20 cellular contexts compared by ENCODE assay signal in genomic region chr5:5145651-5146529, GRCh38. TPM values are rescaled to one million over a fixed set of nuclear protein-coding genes. Genes with fewer than 3 reads are reported as not detected.
DNase-seq lines count a peak whose midpoint lies in the region; ATAC-seq and TF ChIP-seq lines count a peak whose summit lies in the region.
"Had no signal": no experiment of that assay in that cellular context is flagged by ENCODE, and none has a peak within 500 bp of the region (broad histone marks: within the 10 kb centered on the region; RNA-seq: fewer than 3 reads in every experiment).

No MANE protein-coding gene starts in this region.

- H3K4me2 ChIP-seq in fibroblast of lung (ENCODE audit: extremely low read depth, insufficient read depth, low read length), result peak overlapping the region; percentile 3

- H3K9ac ChIP-seq in fibroblast of lung (ENCODE audit: insufficient read depth, low read length) (no peak overlapping the region), subcutaneous abdominal adipose tissue (ENCODE audit: low read length in 5 of 5) (peak overlapping the region in 1 of 5 donors; percentile 38)

- no peaks in the 10 kb centered on the region for H3K36me3 Mint-ChIP-seq in immature natural killer cell
- H3K36me3 Mint-ChIP-seq: CD4-positive, CD25-positive, alpha-beta regulatory T cell had no signal

- peaks cover 1 to 7% (median 6%) of the 10 kb centered on the region in 3 donors for H3K27me3 Mint-ChIP-seq in immature natural killer cell (ENCODE audit: low read depth in 3 of 3)

- ATAC-seq in GM19467 (IDR thresholded peaks at IDR 0.05; ENCODE audit: unreplicated experiment) (no peak), GM19324 (IDR thresholded peaks at IDR 0.05; ENCODE audit: low FRiP score, unreplicated experiment) (no peak)
- ATAC-seq: activated naive CD8-positive, alpha-beta T cell treated with anti-CD3 and anti-CD28 coated beads, Interleukin-2, amount 50 U/mL, for 24 hours; activated T-cell treated with anti-CD3 and anti-CD28 coated beads, Interleukin-2, amount 50 U/mL, for 4 hours; mucosa of descending colon had no signal

- H3K27ac ChIP-seq in RWPE1, result no peak overlapping the region
- peak overlapping the region; percentile 41 for H3K27ac ChIP-seq in fibroblast of lung (ENCODE audit: insufficient read depth, low read length)
- peak overlapping the region; percentile 1 for H3K27ac ChIP-seq in subcutaneous abdominal adipose tissue (ENCODE audit: low read depth, low read length)
- H3K27ac ChIP-seq: HL-60, pancreas, stomach had no signal

- no peaks in the 10 kb centered on the region for H3K79me2 ChIP-seq in fibroblast of lung (ENCODE audit: control insufficient read depth, insufficient read depth, low read length)

- H4K20me1 ChIP-seq in fibroblast of lung (ENCODE audit: control insufficient read depth, extremely low read depth, insufficient read depth, low read length), result no peaks in the 10 kb centered on the region

- H3K4me3 ChIP-seq in HFF-Myc (replicated peaks; ENCODE audit: low read depth, low read length) (0 out of 2 replicates have a peak overlapping the region, but pooled peaks have one; percentile 8), fibroblast of lung (replicated peaks in 1 of 4; ENCODE audit: control extremely low read depth in 1 of 4, insufficient read depth in 1 of 4, low read depth in 3 of 4, low read length in 4 of 4) (peak overlapping the region in 3 of 4 experiments; percentile 5 to 27 (median 13)), subcutaneous abdominal adipose tissue (ENCODE audit: low read depth in 1 of 5, low read length in 5 of 5) (peak overlapping the region in 3 of 5 donors; percentile 49 to 65 (median 53))
- H3K4me3 ChIP-seq: MG63, mucosa of descending colon, pancreas, stomach had no signal

- POLR2A ChIA-PET in RWPE1 (lab: Yijun Ruan, JAX; ENCODE audit: low non-redundant PET), result no interaction called here

- no peaks in the 10 kb centered on the region for H3K4me1 ChIP-seq in fibroblast of lung (ENCODE audit: control insufficient read depth, extremely low read depth, insufficient read depth, low read length)
- H3K4me1 ChIP-seq in subcutaneous abdominal adipose tissue (ENCODE audit: control insufficient read depth in 5 of 5, insufficient read depth in 5 of 5, low read length in 5 of 5), result peaks cover 3 to 20% (median 16%) of the 10 kb centered on the region in 5 donors

- H3K9me3 ChIP-seq in fibroblast of lung (ENCODE audit: control insufficient read depth, insufficient read depth, low read depth, low read length) (no peaks in the 10 kb centered on the region), subcutaneous abdominal adipose tissue (ENCODE audit: control insufficient read depth in 5 of 5, low read length in 5 of 5) (peaks cover 0 to 8% (median 5%) of the 10 kb centered on the region in 5 donors)
- H3K9me3 ChIP-seq: mucosa of descending colon, pancreas had no signal

- H3K27ac Mint-ChIP-seq in immature natural killer cell, result no peak overlapping the region
- H3K27ac Mint-ChIP-seq: activated naive CD8-positive, alpha-beta T cell treated with anti-CD3 and anti-CD28 coated beads, Interleukin-2, amount 50 U/mL, for 24 hours; CD4-positive, CD25-positive, alpha-beta regulatory T cell had no signal

- CTCF ChIA-PET in RWPE1 (lab: Yijun Ruan, JAX), result interaction anchor here (0.9 kb wide), 1 partner anchor 22 kb away, joined by 4 read pairs; no protein-coding TSS in a partner anchor

- H3K27me3 ChIP-seq in fibroblast of lung (ENCODE audit: control insufficient read depth, insufficient read depth, low read length) (peaks cover 4% of the 10 kb centered on the region), subcutaneous abdominal adipose tissue (ENCODE audit: control insufficient read depth in 5 of 5, insufficient read depth in 4 of 5, low read length in 5 of 5) (peaks cover 0 to 6% (median 4%) of the 10 kb centered on the region in 5 donors)

- DNase-seq in HFF-Myc (ENCODE audit: extremely low read depth, low read depth), result no peak
- peak; percentile 50 for DNase-seq in RWPE1 (ENCODE audit: low spot score)
- DNase-seq in fibroblast of lung (ENCODE audit: low read depth in 2 of 2), result peak; percentile 42 to 96
- DNase-seq in immature natural killer cell, result no peak
- DNase-seq: activated naive CD8-positive, alpha-beta T cell treated with anti-CD3 and anti-CD28 coated beads, Interleukin-2, amount 50 U/mL, for 24 hours; activated T-cell treated with anti-CD3 and anti-CD28 coated beads, Interleukin-2, amount 50 U/mL, for 4 hours; CD4-positive, CD25-positive, alpha-beta regulatory T cell; DND-41; glutamatergic neuron; MG63; mucosa of descending colon; NCI-H2081; NCI-H69; pancreas; stomach had no signal

- H3K36me3 ChIP-seq in fibroblast of lung (ENCODE audit: control insufficient read depth, insufficient read depth, low read length), result no peaks in the 10 kb centered on the region
- H3K36me3 ChIP-seq in subcutaneous abdominal adipose tissue (ENCODE audit: control insufficient read depth in 5 of 5, insufficient read depth in 5 of 5, low read length in 5 of 5), result no peaks in the 10 kb centered on the region
- H3K36me3 ChIP-seq: MG63, pancreas, stomach had no signal

- TF ChIP-seq CTCF in HFF-Myc (IDR thresholded peaks at IDR 0.05; ENCODE audit: low read depth, low read length, missing control alignments) (no peak), RWPE1 (conservative IDR thresholded peaks at IDR 0.05; ENCODE audit: low read depth) (no peak), fibroblast of lung (conservative IDR thresholded peaks at IDR 0.05 in 1 of 2, IDR thresholded peaks at IDR 0.05 in 1 of 2; ENCODE audit: low read depth in 1 of 2, low read length in 2 of 2) (no peak)

- H3K9me3 Mint-ChIP-seq in immature natural killer cell, result peaks cover 0 to 2% (median 0%) of the 10 kb centered on the region in 6 donors
- H3K9me3 Mint-ChIP-seq: activated naive CD8-positive, alpha-beta T cell treated with anti-CD3 and anti-CD28 coated beads, Interleukin-2, amount 50 U/mL, for 24 hours had no signal

- H3K4me1 Mint-ChIP-seq in immature natural killer cell, result no peaks in the 10 kb centered on the region
- H3K4me1 Mint-ChIP-seq: activated naive CD8-positive, alpha-beta T cell treated with anti-CD3 and anti-CD28 coated beads, Interleukin-2, amount 50 U/mL, for 24 hours had no signal

- no peak overlapping the region for H3K4me3 Mint-ChIP-seq in immature natural killer cell
- H3K4me3 Mint-ChIP-seq: activated naive CD8-positive, alpha-beta T cell treated with anti-CD3 and anti-CD28 coated beads, Interleukin-2, amount 50 U/mL, for 24 hours; activated T-cell treated with anti-CD3 and anti-CD28 coated beads, Interleukin-2, amount 50 U/mL, for 4 hours; CD4-positive, CD25-positive, alpha-beta regulatory T cell had no signal

- no peak overlapping the region for H2AFZ ChIP-seq in fibroblast of lung (ENCODE audit: low read length)

RNA-seq across cellular contexts. Expression of gene ADAMTS16, which starts 5.8 kb away (rescaled TPM):
- total RNA-seq in fibroblast of lung, result under 0.01 and 0.17 TPM in 2 replicates
- polyA plus RNA-seq in fibroblast of lung (0.06 and 0.40 TPM in 2 replicates), immature natural killer cell (not detected)
- 0.30 TPM in 1 of 2 replicates, not detected in the other for polyA plus RNA-seq in fibroblast of lung (2012)
- polyA minus RNA-seq in fibroblast of lung (ENCODE audit: low replicate concordance), result 0.11 and 0.90 TPM in 2 replicates
- total RNA-seq: CD4-positive, CD25-positive, alpha-beta regulatory T cell had no signal
- polyA plus RNA-seq: CD4-positive, CD25-positive, alpha-beta regulatory T cell; keratinocyte; stomach had no signal

Comparison
In these comparisons a context has a peak if more than half of its experiments do, and no peak if none do; other contexts are left out.
1. DNase-seq: peak in RWPE1 (single experiment) and fibroblast of lung (2 of 2); none in HFF-Myc (single experiment) and immature natural killer cell (0 of 3).
2. Peak in every context shown above with its lines, with median percentiles within 50 percentile points of each other: H3K4me3 ChIP-seq.